Comparison of ENCODE assay signal across 8 cellular contexts in genomic region chr2:219498280-219499057, GRCh38. TPM values are rescaled to one million over a fixed set of nuclear protein-coding genes. Genes with fewer than 3 reads are reported as not detected.
A peak's percentile ranks its signal among the peaks of the same experiment; 100 is the strongest.
DNase-seq lines count a peak whose midpoint lies in the region; ATAC-seq and TF ChIP-seq lines count a peak whose summit lies in the region.

Gene GMPPA, plus strand, starts transcription at chr2:219498891. Its CDS starts 1,085 bp downstream, at chr2:219499976.

- TF ChIP-seq POLR2A in Peyer's patch (IDR thresholded peaks at IDR 0.05): peak; percentile 55 to 82

- peak; percentile 92 for DNase-seq in DMS53 treated with DMSO at 0.1 percent for 48 hours (lab: John Stamatoyannopoulos, UW; ENCODE audit: unreplicated experiment)
- peak; percentile 94 to 99 (median 97) for DNase-seq in Peyer's patch
- peak; percentile 96 for DNase-seq in activated T-cell treated with anti-CD3 and anti-CD28 coated beads, Interleukin-2, amount 50 U/mL, for 48 hours
- DNase-seq in stimulated activated CD8-positive, alpha-beta memory T cell treated with anti-CD3 and anti-CD28 coated beads, Interleukin-7, amount 100 ng/mL, for 1 hour (ENCODE audit: low read depth in 2 of 2): peak; percentile 78 to 81

- H3K4me3 ChIP-seq in KMS-11 (IDR thresholded peaks at IDR 0.05; ENCODE audit: insufficient read depth, low read depth, low read length): peak within 1 kb of the TSS; percentile 78
- peak within 1 kb of the TSS; percentile 67 to 76 (median 68) for H3K4me3 ChIP-seq in Peyer's patch
- peak within 1 kb of the TSS; percentile 67 to 77 for H3K4me3 ChIP-seq in esophagus (ENCODE audit: low read depth in 1 of 2, low read length in 2 of 2)
- peak within 1 kb of the TSS; percentile 96 for H3K4me3 ChIP-seq in mucosa of stomach (ENCODE audit: low read length)

- H3K4me2 ChIP-seq in KMS-11: peak within 1 kb of the TSS; percentile 97

- H3K27me3 ChIP-seq in KMS-11 (ENCODE audit: insufficient read depth, low read depth) (peaks cover 18% of the 10 kb centered on the region), Peyer's patch (peaks cover 0 to 5% of the 10 kb centered on the region in 2 donors), esophagus (ENCODE audit: control insufficient read depth in 1 of 2, insufficient read depth in 2 of 2, low read length in 2 of 2) (peaks cover 0 to 8% of the 10 kb centered on the region in 2 donors), mucosa of stomach (ENCODE audit: control insufficient read depth, insufficient read depth, low read length) (peaks cover 41% of the 10 kb centered on the region)

- H3K9ac ChIP-seq in KMS-11 (peak within 1 kb of the TSS; percentile 87), mucosa of stomach (ENCODE audit: low read length) (peak within 1 kb of the TSS; percentile 94)

- H3K4me1 ChIP-seq in KMS-11 (ENCODE audit: low read depth, poor library complexity, severe bottlenecking) (peaks cover 13% of the 10 kb centered on the region), Peyer's patch (peaks cover 0 to 26% (median 11%) of the 10 kb centered on the region in 4 donors), esophagus (ENCODE audit: control insufficient read depth in 2 of 2, insufficient read depth in 2 of 2, low read length in 1 of 2) (peaks cover 0 to 13% of the 10 kb centered on the region in 2 donors), mucosa of stomach (ENCODE audit: control insufficient read depth, insufficient read depth, low read length) (peaks cover 26% of the 10 kb centered on the region)

- 0% methylated on average over 49 of the region's 49 CpGs for WGBS in esophagus, 2 donors

- H2AFZ ChIP-seq in KMS-11 (ENCODE audit: low read depth): peak within 1 kb of the TSS; percentile 95

- H4K20me1 ChIP-seq in KMS-11 (ENCODE audit: insufficient read depth): no peaks in the 10 kb centered on the region

- ATAC-seq in GM21737 (IDR thresholded peaks at IDR 0.05; ENCODE audit: unreplicated experiment): peak; percentile 93

- H3K9me3 ChIP-seq in Peyer's patch (no peaks in the 10 kb centered on the region), esophagus (ENCODE audit: control insufficient read depth in 2 of 2, insufficient read depth in 1 of 2, low read depth in 1 of 2, low read length in 1 of 2) (no peaks in the 10 kb centered on the region), mucosa of stomach (ENCODE audit: control insufficient read depth, low read length) (no peaks in the 10 kb centered on the region)

- H3K36me3 ChIP-seq in KMS-11 (ENCODE audit: insufficient read depth) (no peaks in the 10 kb centered on the region), Peyer's patch (peaks cover 0 to 8% (median 0%) of the 10 kb centered on the region in 3 donors), esophagus (ENCODE audit: control insufficient read depth in 2 of 2, insufficient read depth in 2 of 2, low read length in 1 of 2) (peaks cover 0 to under 1% of the 10 kb centered on the region in 2 donors), mucosa of stomach (ENCODE audit: control insufficient read depth, insufficient read depth, low read length) (no peaks in the 10 kb centered on the region)

- H3K27ac ChIP-seq in KMS-11 (0 out of 2 replicates have a peak within 1 kb of the TSS, but pooled peaks have one; percentile 8), Peyer's patch (peak within 1 kb of the TSS; percentile 76 to 99 (median 94)), esophagus (ENCODE audit: low read depth in 2 of 2, low read length in 1 of 2) (peak within 1 kb of the TSS; percentile 92)

- no peaks in the 10 kb centered on the region for H3K79me2 ChIP-seq in KMS-11 (ENCODE audit: insufficient read depth, low read depth)

- 0 out of 2 replicates have a peak, but pooled peaks have one; percentile 16 for TF ChIP-seq CTCF in KMS-11 (conservative IDR thresholded peaks at IDR 0.05; ENCODE audit: low read depth, low read length)
- peak in 2 of 6 experiments; percentile 18 to 20 for TF ChIP-seq CTCF in Peyer's patch (IDR thresholded peaks at IDR 0.05)

RNA-seq across cellular contexts. Expression of gene GMPPA, which starts in this region (rescaled TPM):
- total RNA-seq in Peyer's patch: 10 to 100 TPM; 35.0 to 69.6 (median 38.9) TPM
- 10 to 100 TPM; 18.4 to 25.5 TPM for polyA plus RNA-seq in esophagus

Comparison
In these comparisons a context has a peak if more than half of its experiments do, and no peak if none do; other contexts are left out.
1. Peak in every context shown above with its lines: DNase-seq, ATAC-seq, H3K4me3 ChIP-seq and H3K27ac ChIP-seq.
2. H3K27ac ChIP-seq: peak in every context shown above with its lines; median percentile 94 in Peyer's patch; 92 in esophagus; 8 in KMS-11.